26 cellular contexts compared by ENCODE assay signal in the genomic region with DNA sequence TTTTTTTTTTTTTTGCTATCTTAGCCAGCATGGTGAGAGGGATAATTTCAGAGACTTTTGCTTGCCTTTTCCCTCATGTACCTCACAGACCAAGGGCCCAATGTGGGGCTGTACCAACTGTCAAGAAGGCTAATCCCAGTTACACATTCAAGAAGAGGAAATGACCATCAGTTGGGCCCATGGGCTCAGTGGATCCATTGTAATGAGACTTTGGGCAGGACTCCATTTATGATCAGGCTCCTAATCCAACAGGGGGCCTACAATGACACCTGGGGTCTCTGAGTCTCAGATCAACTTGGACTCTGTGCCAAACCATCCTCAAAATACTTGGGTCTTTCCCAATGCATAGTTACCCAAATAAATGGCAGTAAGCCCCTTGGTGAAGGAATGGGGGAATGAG.
A peak's percentile ranks its signal among the peaks of the same experiment; 100 is the strongest.
DNase-seq lines count a peak whose midpoint lies in the region; ATAC-seq and TF ChIP-seq lines count a peak whose summit lies in the region.
"Had no signal": no experiment of that assay in that cellular context is flagged by ENCODE, and none has a peak within 500 bp of the region (broad histone marks: within the 10 kb centered on the region; RNA-seq: fewer than 3 reads in every experiment).

No MANE protein-coding gene starts in this region.

- no peaks in the 10 kb centered on the region for H3K9me3 Mint-ChIP-seq in endodermal cell

- intact Hi-C loops in colonic mucosa (cut with DNase I), result no loop called here

- no peaks in the 10 kb centered on the region for H3K36me3 ChIP-seq in colonic mucosa
- no peaks in the 10 kb centered on the region for H3K36me3 ChIP-seq in endodermal cell (ENCODE audit: control insufficient read depth, insufficient read depth, low read length)
- H3K36me3 ChIP-seq in lung (ENCODE audit: control insufficient read depth in 2 of 2, insufficient read depth in 2 of 2, low read length in 2 of 2), result no peaks in the 10 kb centered on the region
- H3K36me3 ChIP-seq: BE2C, BLaER1 had no signal

- DNase-seq in activated CD8-positive, alpha-beta memory T cell treated with anti-CD3 and anti-CD28 coated beads for 24 hours, result peak; percentile 28
- no peak for DNase-seq in activated CD8-positive, alpha-beta memory T cell treated with anti-CD3 and anti-CD28 coated beads, Interleukin-2, amount 50 U/mL, for 4 hours
- DNase-seq in colonic mucosa (peak; percentile 4), endodermal cell (peak; percentile 23), lung (ENCODE audit: low spot score) (peak; percentile 15), NOMO-1 treated with dmso at 0.1 percent for 144 hours (lab: John Stamatoyannopoulos, UW; ENCODE audit: unreplicated experiment) (no peak), foreskin fibroblast (no peak), RPMI8226 (no peak)
- DNase-seq: 8988T; ACHN; BE2C; C1 segment of cervical spinal cord; CD4-positive, alpha-beta memory T cell; CD4-positive, CD25-positive, alpha-beta regulatory T cell; CD8-positive, alpha-beta memory T cell; COR-L47; DMS 273 treated with DMSO at 0.1 percent for 48 hours; DMS153; DMS53; DMS79; DND-41; EL; GDM1 had no signal

- H3K9me3 ChIP-seq in colonic mucosa (no peaks in the 10 kb centered on the region), endodermal cell (ENCODE audit: control insufficient read depth, low read length) (no peaks in the 10 kb centered on the region), lung (ENCODE audit: control insufficient read depth in 2 of 2, insufficient read depth in 1 of 2, low read length in 1 of 2) (no peaks in the 10 kb centered on the region)
- H3K9me3 ChIP-seq: BE2C, BLaER1 had no signal

- H3K27me3 Mint-ChIP-seq in endodermal cell (ENCODE audit: insufficient read depth), result peaks cover 48% of the 10 kb centered on the region

- H3K4me3 ChIP-seq in colonic mucosa, result no peak overlapping the region
- H3K4me3 ChIP-seq in endodermal cell (ENCODE audit: low read length), result no peak overlapping the region
- H3K4me3 ChIP-seq in lung, result no peak overlapping the region
- no peak overlapping the region for H3K4me3 ChIP-seq in foreskin fibroblast (ENCODE audit: low read depth in 1 of 2, low read length in 2 of 2)
- H3K4me3 ChIP-seq: BLaER1, GM12878 had no signal

- TF ChIP-seq CTCF in colonic mucosa (IDR thresholded peaks at IDR 0.05) (no peak), endodermal cell (conservative IDR thresholded peaks at IDR 0.05) (no peak), lung (IDR thresholded peaks at IDR 0.05; ENCODE audit: control extremely low read depth, extremely low read depth) (no peak), foreskin fibroblast (IDR thresholded peaks at IDR 0.05; ENCODE audit: low read depth, low read length) (no peak)

- H3K27me3 ChIP-seq in colonic mucosa (no peaks in the 10 kb centered on the region), endodermal cell (ENCODE audit: control insufficient read depth, insufficient read depth, low read length, poor library complexity, severe bottlenecking) (peaks cover 35% of the 10 kb centered on the region), lung (ENCODE audit: control insufficient read depth, insufficient read depth) (no peaks in the 10 kb centered on the region)
- H3K27me3 ChIP-seq: BE2C, BLaER1 had no signal

- no peak overlapping the region for H3K9ac ChIP-seq in colonic mucosa (ENCODE audit: low read depth in 2 of 2, low read length in 2 of 2)
- no peak overlapping the region for H3K9ac ChIP-seq in endodermal cell (ENCODE audit: extremely low read depth, low read length, poor library complexity, severe bottlenecking)
- H3K9ac ChIP-seq: BLaER1 had no signal

- H3K4me1 ChIP-seq in colonic mucosa (no peaks in the 10 kb centered on the region), endodermal cell (ENCODE audit: control insufficient read depth, insufficient read depth, low read length) (no peaks in the 10 kb centered on the region), lung (ENCODE audit: control insufficient read depth in 2 of 2, insufficient read depth in 2 of 2, low read length in 2 of 2) (no peaks in the 10 kb centered on the region)
- H3K4me1 ChIP-seq: BE2C, BLaER1 had no signal

- ATAC-seq in lung (ENCODE audit: insufficient read depth, low FRiP score), result no peak
- ATAC-seq: GM12878 had no signal

- H3K36me3 Mint-ChIP-seq in endodermal cell (ENCODE audit: low read depth), result no peaks in the 10 kb centered on the region
- H3K36me3 Mint-ChIP-seq: CD14-positive monocyte; CD4-positive, alpha-beta memory T cell; CD4-positive, CD25-positive, alpha-beta regulatory T cell; CD8-positive, alpha-beta memory T cell had no signal

- no peak overlapping the region for H3K27ac Mint-ChIP-seq in endodermal cell
- H3K27ac Mint-ChIP-seq: CD14-positive monocyte; CD4-positive, alpha-beta memory T cell; CD4-positive, CD25-positive, alpha-beta regulatory T cell; CD8-positive, alpha-beta memory T cell had no signal

- no peak overlapping the region for H3K4me3 Mint-ChIP-seq in endodermal cell
- H3K4me3 Mint-ChIP-seq: CD14-positive monocyte; CD4-positive, alpha-beta memory T cell; CD4-positive, CD25-positive, alpha-beta regulatory T cell; CD8-positive, alpha-beta memory T cell had no signal

- H3K4me1 Mint-ChIP-seq in endodermal cell, result no peaks in the 10 kb centered on the region
- H3K4me1 Mint-ChIP-seq: CD14-positive monocyte; CD4-positive, alpha-beta memory T cell; CD4-positive, CD25-positive, alpha-beta regulatory T cell; CD8-positive, alpha-beta memory T cell had no signal

- H3K27ac ChIP-seq in colonic mucosa (no peak overlapping the region), endodermal cell (ENCODE audit: low read depth, low read length) (no peak overlapping the region), lung (ENCODE audit: low read depth in 1 of 2, low read length in 1 of 2) (no peak overlapping the region)
- H3K27ac ChIP-seq: BLaER1 had no signal

Comparison
In these comparisons a context has a peak if more than half of its experiments do, and no peak if none do; other contexts are left out.
1. DNase-seq: peak in activated CD8-positive, alpha-beta memory T cell treated with anti-CD3 and anti-CD28 coated beads for 24 hours (single experiment), colonic mucosa (single experiment), endodermal cell (single experiment) and lung (single experiment); none in activated CD8-positive, alpha-beta memory T cell treated with anti-CD3 and anti-CD28 coated beads, Interleukin-2, amount 50 U/mL, for 4 hours (single experiment), NOMO-1 treated with dmso at 0.1 percent for 144 hours (single experiment), foreskin fibroblast (0 of 2) and RPMI8226 (single experiment).